Comparison of ENCODE assay signal across 36 cellular contexts in genomic region chr14:61168126-61168525, GRCh38.
"Had no signal": no experiment of that assay in that cellular context is flagged by ENCODE, and none has a peak within 500 bp of the region (broad histone marks: within the 10 kb centered on the region; RNA-seq: fewer than 3 reads in every experiment).

No MANE protein-coding gene starts in this region.

- ATAC-seq: activated CD8-positive, alpha-beta T cell treated with anti-CD3 and anti-CD28 coated beads for 36 hours; activated naive CD8-positive, alpha-beta T cell treated with anti-CD3 and anti-CD28 coated beads, Interleukin-2, amount 50 U/mL, for 24 hours; activated T-cell treated with anti-CD3 and anti-CD28 coated beads, Interleukin-2, amount 50 U/mL, for 4 hours; activated T-cell treated with anti-CD3 and anti-CD28 coated beads, Interleukin-2, amount 50 U/mL, for 72 hours had no signal

- H3K27ac Mint-ChIP-seq: activated B cell treated with CpG ODN at 0.5 μM for 24 hours; activated CD4-positive, alpha-beta memory T cell treated with anti-CD3 and anti-CD28 coated beads for 36 hours; activated CD4-positive, alpha-beta T cell treated with anti-CD3 and anti-CD28 coated beads, Interleukin-2, amount 10 ng/mL, durations not matched to agents 24 days and 14 days; activated CD8-positive, alpha-beta T cell treated with anti-CD3 and anti-CD28 coated beads for 36 hours; activated naive CD4-positive, alpha-beta T cell treated with anti-CD3 and anti-CD28 coated beads, Interleukin-2, amount 10 ng/mL, durations not matched to agents 7 days and 5 days; activated naive CD4-positive, alpha-beta T cell treated with anti-CD3 and anti-CD28 coated beads, Interleukin-2, amount 50 U/mL, for 24 hours; activated naive CD8-positive, alpha-beta T cell; activated naive CD8-positive, alpha-beta T cell treated with anti-CD3 and anti-CD28 coated beads, Interleukin-2, amount 10 ng/mL, durations not matched to agents 7 days and 5 days; activated naive CD8-positive, alpha-beta T cell treated with anti-CD3 and anti-CD28 coated beads, Interleukin-2, amount 50 U/mL, for 24 hours; activated T-cell treated with anti-CD3 and anti-CD28 coated beads, Interleukin-2, amount 50 U/mL, for 72 hours; activated T-helper 1 cell treated with anti-CD3 and anti-CD28 coated beads, Interleukin-12 subunit alpha, Interleukin-12 subunit beta, Interleukin-2, Interleukin-4 antibody, amounts not matched to agents 30 ng/mL and 10 ng/mL and 1 ng/mL, durations not matched to agents 14 hours and 24 hours and 36 hours; activated T-helper 2 cell treated with anti-CD3 and anti-CD28 coated beads, Interferon-gamma antibody, Interleukin-2, Interleukin-4, amounts not matched to agents 10 μg/mL and 5 μg/mL and 100 μg/mL, durations not matched to agents 14 hours and 24 hours and 36 hours; brain; T-helper 1 cell treated with Interleukin-12 subunit alpha and Interleukin-12 subunit beta and Interleukin-4 antibody, amounts not matched to agents 30 μg/mL and 1 μg/mL, for 36 hours; T-helper 2 cell treated with Interferon-gamma antibody and Interleukin-4, amounts not matched to agents 5 μg/mL and 100 μg/mL, for 36 hours had no signal

- H3K9me3 ChIP-seq: ascending aorta had no signal

- H3K27me3 ChIP-seq: ascending aorta, cardiac muscle cell had no signal

- H3K36me3 ChIP-seq: ascending aorta, cardiac muscle cell had no signal

- H3K4me3 ChIP-seq: ascending aorta, cardiac muscle cell had no signal

- H3K36me3 Mint-ChIP-seq: activated naive CD4-positive, alpha-beta T cell treated with anti-CD3 and anti-CD28 coated beads, Interleukin-2, amount 10 ng/mL, durations not matched to agents 7 days and 5 days; activated naive CD8-positive, alpha-beta T cell treated with anti-CD3 and anti-CD28 coated beads, Interleukin-2, amount 10 ng/mL, durations not matched to agents 7 days and 5 days had no signal

- DNase-seq: activated B cell treated with CpG ODN at 0.5 μM for 24 hours; activated CD4-positive, alpha-beta memory T cell treated with anti-CD3 and anti-CD28 coated beads for 36 hours; activated CD4-positive, alpha-beta T cell treated with anti-CD3 and anti-CD28 coated beads for 4 hours; activated CD4-positive, alpha-beta T cell treated with anti-CD3 and anti-CD28 coated beads, Interleukin-2, amount 10 ng/mL, durations not matched to agents 24 days and 14 days; activated CD4-positive, alpha-beta T cell treated with anti-CD3 and anti-CD28 coated beads, Interleukin-2, amount 50 U/mL, for 1 hour; activated CD4-positive, alpha-beta T cell treated with anti-CD3 and anti-CD28 coated beads, Interleukin-2, amount 50 U/mL, for 4 hours; activated CD4-positive, CD25-positive, alpha-beta regulatory T cell treated with anti-CD3 and anti-CD28 coated beads, Interleukin-2, amount 50 U/mL, for 72 hours; activated CD8-positive, alpha-beta memory T cell treated with anti-CD3 and anti-CD28 coated beads, Interleukin-2, amount 50 U/mL, for 4 hours; activated CD8-positive, alpha-beta T cell treated with anti-CD3 and anti-CD28 coated beads for 36 hours; activated effector memory CD4-positive, alpha-beta T cell treated with Interleukin-2 at 50 U/mL for 16 hours; activated gamma-delta T cell; activated naive CD4-positive, alpha-beta T cell treated with anti-CD3 and anti-CD28 coated beads, Interleukin-2, amount 10 ng/mL, durations not matched to agents 7 days and 5 days; activated naive CD4-positive, alpha-beta T cell treated with Interleukin-2 at 50 U/mL for 16 hours; activated naive CD8-positive, alpha-beta T cell treated with anti-CD3 and anti-CD28 coated beads, Interleukin-2, amount 10 ng/mL, durations not matched to agents 7 days and 5 days; activated naive CD8-positive, alpha-beta T cell treated with anti-CD3 and anti-CD28 coated beads, Interleukin-2, amount 50 U/mL, for 24 hours; activated T-cell treated with anti-CD3 and anti-CD28 coated beads for 4 hours; activated T-cell treated with anti-CD3 and anti-CD28 coated beads, Interleukin-2, amount 50 U/mL, for 1 hour; activated T-cell treated with anti-CD3 and anti-CD28 coated beads, Interleukin-2, amount 50 U/mL, for 4 hours; activated T-cell treated with anti-CD3 and anti-CD28 coated beads, Interleukin-2, amount 50 U/mL, for 72 hours; amygdala; anterior cingulate cortex; caudate nucleus; cerebellar nuclear complex; T-helper 1 cell; T-helper 9 cell had no signal

- H3K4me3 Mint-ChIP-seq: activated B cell treated with CpG ODN at 0.5 μM for 24 hours; activated CD4-positive, alpha-beta memory T cell treated with anti-CD3 and anti-CD28 coated beads for 36 hours; activated CD4-positive, alpha-beta T cell treated with anti-CD3 and anti-CD28 coated beads, Interleukin-2, amount 10 ng/mL, durations not matched to agents 24 days and 14 days; activated CD8-positive, alpha-beta T cell treated with anti-CD3 and anti-CD28 coated beads for 36 hours; activated naive CD4-positive, alpha-beta T cell treated with anti-CD3 and anti-CD28 coated beads, Interleukin-2, amount 10 ng/mL, durations not matched to agents 7 days and 5 days; activated naive CD4-positive, alpha-beta T cell treated with anti-CD3 and anti-CD28 coated beads, Interleukin-2, amount 50 U/mL, for 24 hours; activated naive CD8-positive, alpha-beta T cell; activated naive CD8-positive, alpha-beta T cell treated with anti-CD3 and anti-CD28 coated beads, Interleukin-2, amount 10 ng/mL, durations not matched to agents 7 days and 5 days; activated naive CD8-positive, alpha-beta T cell treated with anti-CD3 and anti-CD28 coated beads, Interleukin-2, amount 50 U/mL, for 24 hours; activated T-cell treated with anti-CD3 and anti-CD28 coated beads, Interleukin-2, amount 50 U/mL, for 4 hours; activated T-cell treated with anti-CD3 and anti-CD28 coated beads, Interleukin-2, amount 50 U/mL, for 72 hours; activated T-helper 1 cell treated with anti-CD3 and anti-CD28 coated beads, Interleukin-12 subunit alpha, Interleukin-12 subunit beta, Interleukin-2, Interleukin-4 antibody, amounts not matched to agents 30 ng/mL and 10 ng/mL and 1 ng/mL, durations not matched to agents 14 hours and 24 hours and 36 hours; brain; central memory CD8-positive, alpha-beta T cell; T-helper 1 cell treated with Interleukin-12 subunit alpha and Interleukin-12 subunit beta and Interleukin-4 antibody, amounts not matched to agents 30 μg/mL and 1 μg/mL, for 36 hours; T-helper 2 cell treated with Interferon-gamma antibody and Interleukin-4, amounts not matched to agents 5 μg/mL and 100 μg/mL, for 36 hours had no signal

- H3K9me3 Mint-ChIP-seq: central memory CD8-positive, alpha-beta T cell had no signal

- H3K4me1 Mint-ChIP-seq: activated B cell treated with CpG ODN at 0.5 μM for 24 hours; activated CD4-positive, alpha-beta T cell treated with anti-CD3 and anti-CD28 coated beads, Interleukin-2, amount 10 ng/mL, durations not matched to agents 24 days and 14 days; activated naive CD4-positive, alpha-beta T cell treated with anti-CD3 and anti-CD28 coated beads, Interleukin-2, amount 10 ng/mL, durations not matched to agents 7 days and 5 days; activated naive CD4-positive, alpha-beta T cell treated with anti-CD3 and anti-CD28 coated beads, Interleukin-2, amount 50 U/mL, for 24 hours; activated naive CD8-positive, alpha-beta T cell treated with anti-CD3 and anti-CD28 coated beads, Interleukin-2, amount 10 ng/mL, durations not matched to agents 7 days and 5 days; activated naive CD8-positive, alpha-beta T cell treated with anti-CD3 and anti-CD28 coated beads, Interleukin-2, amount 50 U/mL, for 24 hours; brain; central memory CD8-positive, alpha-beta T cell had no signal

- H3K27ac ChIP-seq: ascending aorta, cardiac muscle cell, VCaP had no signal
